In the genomic region with DNA sequence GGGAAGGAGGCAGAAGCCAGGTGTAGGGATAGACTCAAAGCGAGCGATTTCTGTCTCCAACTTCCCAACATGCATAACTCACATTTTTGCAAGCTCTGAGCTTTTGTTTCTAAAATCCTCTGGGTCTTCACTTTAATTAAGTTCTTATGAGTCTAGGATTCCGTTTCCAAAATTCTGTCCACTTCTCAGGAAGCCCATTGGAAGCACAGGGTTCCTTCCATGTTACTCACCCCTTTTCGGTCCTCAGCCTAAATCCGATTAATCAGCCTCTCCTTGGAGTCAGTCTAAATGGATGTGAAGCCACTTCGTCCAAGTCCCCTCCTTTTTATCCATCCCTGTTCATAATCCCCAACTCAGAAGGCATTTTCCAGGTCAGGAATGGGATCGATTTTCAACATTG, we compare ENCODE assay signal across 13 cellular contexts. TPM values are rescaled to one million over a fixed set of nuclear protein-coding genes. Genes with fewer than 3 reads are reported as not detected.
A peak's percentile ranks its signal among the peaks of the same experiment; 100 is the strongest.
DNase-seq lines count a peak whose midpoint lies in the region; ATAC-seq and TF ChIP-seq lines count a peak whose summit lies in the region.
"Had no signal": no experiment of that assay in that cellular context is flagged by ENCODE, and none has a peak within 500 bp of the region (broad histone marks: within the 10 kb centered on the region; RNA-seq: fewer than 3 reads in every experiment).

No MANE protein-coding gene starts in this region.

- no peak for ATAC-seq in GM23338
- no peak for ATAC-seq in activated CD8-positive, alpha-beta T cell treated with anti-CD3 and anti-CD28 coated beads, Interleukin-2, amount 10 ng/mL, durations not matched to agents 7 days and 5 days

- 56 to 77% methylated on average over 7 of the region's 7 CpGs for WGBS in lower leg skin, 2 donors
- 85 to 94% (median 92%) methylated on average over 7 of the region's 7 CpGs for WGBS in spleen, 5 donors

- POLR2A ChIA-PET in activated CD8-positive, alpha-beta T cell treated with anti-CD3 and anti-CD28 coated beads, Interleukin-2, amount 10 ng/mL, durations not matched to agents 7 days and 5 days (lab: Charles Lee), result no interaction called here

- no peaks in the 10 kb centered on the region for H3K36me3 Mint-ChIP-seq in GM23338 (ENCODE audit: low read depth)
- peaks cover 15% of the 10 kb centered on the region for H3K36me3 Mint-ChIP-seq in activated CD8-positive, alpha-beta T cell treated with anti-CD3 and anti-CD28 coated beads, Interleukin-2, amount 10 ng/mL, durations not matched to agents 7 days and 5 days (ENCODE audit: low read depth)
- H3K36me3 Mint-ChIP-seq: naive thymus-derived CD8-positive, alpha-beta T cell had no signal

- CTCF ChIA-PET in activated CD8-positive, alpha-beta T cell treated with anti-CD3 and anti-CD28 coated beads, Interleukin-2, amount 10 ng/mL, durations not matched to agents 7 days and 5 days (lab: Charles Lee), result no interaction called here

- no peaks in the 10 kb centered on the region for H3K79me2 ChIP-seq in GM23338 (replicated peaks; ENCODE audit: insufficient read depth)

- peak overlapping the region; percentile 39; the same call in 2 of the 3 replicates for H3K4me3 Mint-ChIP-seq in GM23338
- H3K4me3 Mint-ChIP-seq in activated CD8-positive, alpha-beta T cell treated with anti-CD3 and anti-CD28 coated beads, Interleukin-2, amount 10 ng/mL, durations not matched to agents 7 days and 5 days, result no peak overlapping the region

- no peak overlapping the region for H3K4me2 ChIP-seq in GM23338

- TF ChIP-seq CTCF in GM23338 (conservative IDR thresholded peaks at IDR 0.05; ENCODE audit: low read depth in 2 of 2) (no peak), colonic mucosa (IDR thresholded peaks at IDR 0.05) (no peak), lower leg skin (IDR thresholded peaks at IDR 0.05) (no peak), spleen (IDR thresholded peaks at IDR 0.05 in 8 of 11, conservative IDR thresholded peaks at IDR 0.05 in 3 of 11) (no peak), GM10266 (IDR thresholded peaks at IDR 0.05; ENCODE audit: control insufficient read depth, insufficient read depth, low read depth, missing control alignments) (no peak)

- H3K27ac ChIP-seq in GM23338 (ENCODE audit: low read depth), result no peak overlapping the region
- H3K27ac ChIP-seq in colonic mucosa, result peak overlapping the region; percentile 62
- H3K27ac ChIP-seq in spleen, result peak overlapping the region in 7 of 8 donors; percentile 82 to 89 (median 85)

- H3K27me3 Mint-ChIP-seq in GM23338 (ENCODE audit: insufficient read depth, low read depth, poor library complexity), result peaks cover 14% of the 10 kb centered on the region
- peaks cover 11% of the 10 kb centered on the region for H3K27me3 Mint-ChIP-seq in activated CD8-positive, alpha-beta T cell treated with anti-CD3 and anti-CD28 coated beads, Interleukin-2, amount 10 ng/mL, durations not matched to agents 7 days and 5 days (ENCODE audit: low read depth)

- H3K36me3 ChIP-seq in GM23338 (ENCODE audit: insufficient read depth) (no peaks in the 10 kb centered on the region), colonic mucosa (no peaks in the 10 kb centered on the region), spleen (peaks cover 0 to 45% (median 9%) of the 10 kb centered on the region in 6 donors)

- H3K4me1 ChIP-seq in GM23338 (ENCODE audit: insufficient read depth), result peaks cover 4% of the 10 kb centered on the region; the same call in 1 of the 2 replicates
- H3K4me1 ChIP-seq in colonic mucosa, result peaks cover 6% of the 10 kb centered on the region
- peaks cover 7 to 88% (median 56%) of the 10 kb centered on the region in 6 donors for H3K4me1 ChIP-seq in spleen

- H3K4me3 ChIP-seq in GM23338 (no peak overlapping the region), colonic mucosa (peak overlapping the region; percentile 62), lower leg skin (ENCODE audit: low read depth, poor library complexity, severe bottlenecking) (peak overlapping the region; percentile 64), spleen (peak overlapping the region; percentile 2 to 80 (median 54))

- no peaks in the 10 kb centered on the region for H3K9me3 Mint-ChIP-seq in GM23338
- H3K9me3 Mint-ChIP-seq in activated CD8-positive, alpha-beta T cell treated with anti-CD3 and anti-CD28 coated beads, Interleukin-2, amount 10 ng/mL, durations not matched to agents 7 days and 5 days (ENCODE audit: insufficient read depth), result no peaks in the 10 kb centered on the region
- H3K9me3 Mint-ChIP-seq: naive thymus-derived CD8-positive, alpha-beta T cell had no signal

- TF ChIP-seq POLR2A in lower leg skin (IDR thresholded peaks at IDR 0.05), result no peak
- no peak for TF ChIP-seq POLR2A in spleen (IDR thresholded peaks at IDR 0.05)

- no peaks in the 10 kb centered on the region for H3K9me3 ChIP-seq in colonic mucosa
- no peaks in the 10 kb centered on the region for H3K9me3 ChIP-seq in spleen

- no peak for DNase-seq in GM23338 (ENCODE audit: low spot score)
- DNase-seq in colonic mucosa, result no peak
- DNase-seq in lower leg skin (ENCODE audit: low spot score in 2 of 2), result no peak
- DNase-seq in spleen, result no peak
- DNase-seq in GM10266 (ENCODE audit: extremely low spot score), result no peak
- no peak for DNase-seq in DMS 273 treated with DMSO at 0.1 percent for 48 hours (lab: John Stamatoyannopoulos, UW)
- DNase-seq in activated CD8-positive, alpha-beta T cell treated with anti-CD3 and anti-CD28 coated beads, Interleukin-2, amount 10 ng/mL, durations not matched to agents 7 days and 5 days, result no peak
- DNase-seq in anterior cingulate cortex (lab: John Stamatoyannopoulos, UW), result no peak
- DNase-seq: activated CD8-positive, alpha-beta memory T cell treated with anti-CD3 and anti-CD28 coated beads, Interleukin-2, amount 50 U/mL, for 4 hours; naive thymus-derived CD8-positive, alpha-beta T cell; NCI-H1417; NCI-H774; stimulated activated CD4-positive, alpha-beta T cell treated with anti-CD3 and anti-CD28 coated beads, Interleukin-15, amount 100 ng/mL, for 24 hours had no signal

- H3K27me3 ChIP-seq in GM23338 (ENCODE audit: insufficient read depth) (peaks cover 15% of the 10 kb centered on the region; the same call in 1 of the 2 replicates), colonic mucosa (no peaks in the 10 kb centered on the region), spleen (replicated peaks in 1 of 7) (peaks cover 0 to 9% (median 0%) of the 10 kb centered on the region in 7 donors)

- no peak overlapping the region for H2AFZ ChIP-seq in GM23338

- H3K9ac ChIP-seq in colonic mucosa (ENCODE audit: low read depth in 2 of 2, low read length in 2 of 2), result peak overlapping the region; percentile 61 to 67

- no peaks in the 10 kb centered on the region; the same call in 1 of the 3 replicates for H3K4me1 Mint-ChIP-seq in GM23338
- H3K4me1 Mint-ChIP-seq in activated CD8-positive, alpha-beta T cell treated with anti-CD3 and anti-CD28 coated beads, Interleukin-2, amount 10 ng/mL, durations not matched to agents 7 days and 5 days (ENCODE audit: low read depth), result peaks cover 20% of the 10 kb centered on the region

- intact Hi-C loops in colonic mucosa (cut with DNase I), result no loop called here
- intact Hi-C loops in lower leg skin (cut with DNase I; ENCODE audit: low total_unique reads), result no loop called here
- intact Hi-C loops in spleen (cut with DNase I; ENCODE audit: low total_unique reads), result no loop called here

- no peaks in the 10 kb centered on the region for H3K9me2 ChIP-seq in GM23338 (ENCODE audit: insufficient read depth)

- H4K20me1 ChIP-seq in GM23338 (replicated peaks; ENCODE audit: insufficient read depth), result peaks cover 3% of the 10 kb centered on the region; the same call in 1 of the 2 replicates

- H3F3A ChIP-seq in GM23338 (replicated peaks; ENCODE audit: low read depth), result no peaks in the 10 kb centered on the region

- H3K27ac Mint-ChIP-seq in GM23338, result no peak overlapping the region
- no peak overlapping the region for H3K27ac Mint-ChIP-seq in activated CD8-positive, alpha-beta T cell treated with anti-CD3 and anti-CD28 coated beads, Interleukin-2, amount 10 ng/mL, durations not matched to agents 7 days and 5 days

TF ChIP-seq in GM23338, 12 proteins besides CTCF, POLR2A, EP300 and RAD21 (continues in another document):
- no peak for TF ChIP-seq ZNF114 (CRISPR knock-in tag; IDR thresholded peaks at IDR 0.05)
- no peak for TF ChIP-seq EZH2 (IDR thresholded peaks at IDR 0.05; ENCODE audit: low read depth, unreplicated experiment)
- TF ChIP-seq NANOG (IDR thresholded peaks at IDR 0.05; ENCODE audit: borderline replicate concordance), result no peak

RNA-seq across cellular contexts. Expression of a gene that starts 1.4 kb away (rescaled TPM):
- 48.4 and 48.9 TPM in 2 replicates for total RNA-seq in GM23338 (2014; rRNA removed; shearing (Covaris generic))
- polyA plus RNA-seq in GM23338 (2016; fragmentation: Nextera tagmentation; extraction: Ambion mirVana) (27.6 and 28.0 TPM in 2 replicates), spleen (100 to 1,000 TPM; 158 to 261 (median 256) TPM)
- total RNA-seq in colonic mucosa (10 to 100 TPM; 30.2 to 60.5 TPM), lower leg skin (100 to 1,000 TPM; 399 to 695 (median 446) TPM), spleen (100 to 1,000 TPM in 6 of 7 donors, 10 to 100 TPM in 1; 78.7 to 886 (median 416) TPM)
- not detected for total RNA-seq in activated CD8-positive, alpha-beta T cell treated with anti-CD3 and anti-CD28 coated beads, Interleukin-2, amount 10 ng/mL, durations not matched to agents 7 days and 5 days
- total RNA-seq: naive thymus-derived CD8-positive, alpha-beta T cell had no signal

RNA-seq across cellular contexts. Expression of a gene that starts 59.1 kb away (rescaled TPM):
- 29.6 and 35.8 TPM in 2 replicates for total RNA-seq in GM23338 (2014; rRNA removed; shearing (Covaris generic))
- polyA plus RNA-seq in GM23338 (2016; fragmentation: Nextera tagmentation; extraction: Ambion mirVana) (10.3 and 12.2 TPM in 2 replicates), spleen (100 to 1,000 TPM in 1 of 3 donors, 10 to 100 TPM in 2; 67.7 to 149 (median 95.9) TPM)
- total RNA-seq in colonic mucosa (100 to 1,000 TPM; 153 to 220 TPM), lower leg skin (100 to 1,000 TPM in 1 of 4 donors, 10 to 100 TPM in 3; 91.2 to 123 (median 98.1) TPM), spleen (100 to 1,000 TPM; 179 to 260 (median 218) TPM)
- 100 to 1,000 TPM; 132 to 138 TPM for total RNA-seq in activated CD8-positive, alpha-beta T cell treated with anti-CD3 and anti-CD28 coated beads, Interleukin-2, amount 10 ng/mL, durations not matched to agents 7 days and 5 days

Comparison
In these comparisons a context has a peak if more than half of its experiments do, and no peak if none do; other contexts are left out.
1. RNA of a gene that starts 1.4 kb away (total RNA-seq): 399 to 695 TPM in lower leg skin, 78.7 to 886 TPM in spleen, 30.2 to 60.5 TPM in colonic mucosa and 48.4 to 48.9 TPM in GM23338; not detected in activated CD8-positive, alpha-beta T cell treated with anti-CD3 and anti-CD28 coated beads, Interleukin-2, amount 10 ng/mL, durations not matched to agents 7 days and 5 days; every median in the first group is over 10 times any median in the second.